Comparison of ENCODE assay signal across 8 cellular contexts in the genomic region with DNA sequence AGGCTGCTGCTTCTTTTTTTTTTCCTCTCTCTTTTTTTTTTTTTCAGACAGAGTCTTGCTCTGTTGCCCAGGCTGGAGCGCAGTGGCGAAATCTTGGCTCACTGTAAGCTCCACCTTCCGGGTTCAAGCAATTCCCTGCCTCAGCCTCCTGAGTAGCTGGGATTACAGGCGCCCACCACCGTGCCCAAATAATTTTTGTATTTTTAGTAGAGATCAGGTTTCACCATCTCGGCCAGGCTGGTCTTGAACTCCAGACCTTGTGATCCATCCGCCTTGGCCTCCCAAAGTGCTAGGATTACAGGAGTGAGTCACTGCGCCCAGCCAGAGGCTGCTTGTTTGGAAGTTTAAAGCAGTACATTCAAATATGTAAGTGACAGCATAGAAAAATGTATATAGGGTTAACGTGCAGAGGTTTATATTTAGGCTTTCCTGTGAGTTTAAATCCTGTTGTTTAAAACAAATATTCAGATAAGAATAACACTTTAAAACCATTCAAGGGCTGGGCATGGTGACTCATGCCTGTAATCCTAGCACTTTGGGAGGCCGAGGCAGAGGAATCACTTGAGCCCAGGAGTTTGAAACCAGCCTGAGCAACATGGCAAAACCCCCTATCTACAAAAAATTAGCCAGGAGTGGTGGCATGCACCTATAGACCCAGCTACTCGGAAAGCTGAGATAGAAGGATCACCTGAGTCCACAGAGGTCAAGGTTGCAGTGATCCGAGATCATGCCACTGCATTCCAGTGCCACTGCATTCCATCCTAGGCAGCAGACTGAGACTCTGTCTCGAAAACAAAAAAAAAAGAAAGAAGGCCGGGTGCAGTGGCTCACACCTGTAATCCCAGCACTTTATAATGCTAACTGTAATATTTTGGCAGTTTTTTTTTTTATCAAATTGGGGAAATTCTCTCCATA. TPM values are rescaled to one million over a fixed set of nuclear protein-coding genes. Genes with fewer than 3 reads are reported as not detected.
DNase-seq lines count a peak whose midpoint lies in the region; TF ChIP-seq lines count a peak whose summit lies in the region.
"Not testable (repeated sequence)": the region's sequence is repeated elsewhere in the genome, so short reads cannot be mapped to it uniquely, and the experiment has no call there.

No MANE protein-coding gene starts in this region.

- peaks cover 18% of the 10 kb centered on the region; the same call in 1 of the 2 replicates for H3K79me2 ChIP-seq in SK-N-SH (ENCODE audit: insufficient read depth)

- H3K4me1 ChIP-seq in SK-N-SH (ENCODE audit: control insufficient read depth in 1 of 2, insufficient read depth in 2 of 2, low read depth in 1 of 2, low read length in 1 of 2): peaks cover 0 to 15% of the 10 kb centered on the region in 2 experiments; a peak in 1 of 4 replicates

- H3K27me3 Mint-ChIP-seq in osteocyte (ENCODE audit: unreplicated experiment): not testable (repeated sequence)

- CTCF ChIA-PET in SK-N-SH (lab: Yijun Ruan, JAX): interaction anchor here (1.1 kb wide), 1 partner anchor 19 kb away, joined by 3 read pairs; no protein-coding TSS in a partner anchor

- not testable (repeated sequence) for H3K27me3 ChIP-seq in SK-N-SH (ENCODE audit: insufficient read depth); brain microvascular endothelial cell (replicated peaks)

- H3K4me2 ChIP-seq in SK-N-SH: not testable (repeated sequence)

- POLR2A ChIA-PET in SK-N-SH (lab: Yijun Ruan, JAX): not testable (repeated sequence)

- peaks cover 47% of the 10 kb centered on the region for H3K4me1 Mint-ChIP-seq in osteocyte (ENCODE audit: unreplicated experiment)

- peak overlapping the region; percentile 3; the same call in 1 of the 2 replicates for H2AFZ ChIP-seq in SK-N-SH (ENCODE audit: low read depth)

- 0 out of 4 replicates have a peak, but pooled peaks of 1 of the 2 experiments have one; percentile 17 for TF ChIP-seq EP300 in SK-N-SH (IDR thresholded peaks at IDR 0.05; ENCODE audit: borderline replicate concordance in 1 of 2, low read depth in 1 of 2, low read length in 1 of 2)

- H3K4me3 Mint-ChIP-seq in osteocyte (ENCODE audit: unreplicated experiment): not testable (repeated sequence)

- in situ Hi-C loops in ACHN (cut with HindIII; ENCODE audit: low pct_ligation_motif_present, low pct_unique_long_range_greater_than_20kb, low sequenced_read_pairs); brain microvascular endothelial cell (cut with HindIII; ENCODE audit: low pct_ligation_motif_present, low sequenced_read_pairs): not testable (repeated sequence)

- not testable (repeated sequence) for H3K36me3 ChIP-seq in SK-N-SH (replicated peaks in 1 of 2; ENCODE audit: control insufficient read depth in 1 of 2, insufficient read depth in 2 of 2, low read length in 1 of 2); brain microvascular endothelial cell (replicated peaks)

- H3K9ac ChIP-seq in SK-N-SH: not testable (repeated sequence)

- DNase-seq in ACHN: peak; percentile 27
- DNase-seq in HCEC 1CT: peak; percentile 91
- DNase-seq in MV-4-11 (lab: John Stamatoyannopoulos, UW): peak; percentile 14
- DNase-seq in SK-N-SH: not testable (repeated sequence)
- DNase-seq in brain microvascular endothelial cell: peak; percentile 70
- DNase-seq in fibroblast of gingiva (ENCODE audit: low read depth): peak; percentile 56
- peak; percentile 69 for DNase-seq in islet precursor cell
- peak; percentile 66 for DNase-seq in osteocyte (ENCODE audit: extremely low spot score, unreplicated experiment)

- TF ChIP-seq CTCF in SK-N-SH (IDR thresholded peaks at IDR 0.05); brain microvascular endothelial cell (IDR thresholded peaks at IDR 0.05; ENCODE audit: low read depth, low read length, missing control alignments); osteocyte (IDR thresholded peaks at IDR 0.05): not testable (repeated sequence)

- H3F3A ChIP-seq in SK-N-SH (replicated peaks; ENCODE audit: insufficient read depth): peaks cover 85% of the 10 kb centered on the region

- peak overlapping the region in 1 of 2 experiments; percentile 68; a peak in 2 of 4 replicates for H3K27ac ChIP-seq in SK-N-SH (ENCODE audit: low read depth in 2 of 2, low read length in 1 of 2)
- not testable (repeated sequence) for H3K27ac ChIP-seq in brain microvascular endothelial cell

- not testable (repeated sequence) for H4K20me1 ChIP-seq in SK-N-SH (ENCODE audit: insufficient read depth)

- peak overlapping the region; percentile 83 for H3K27ac Mint-ChIP-seq in osteocyte (ENCODE audit: unreplicated experiment)

- WGBS in SK-N-SH (ENCODE audit: low lambda C conversion rate): 54% methylated on average over 14 of the region's 14 CpGs

- not testable (repeated sequence) for H3K9me3 ChIP-seq in SK-N-SH

- not testable (repeated sequence) for H3K9me2 ChIP-seq in SK-N-SH

- not testable (repeated sequence) for TF ChIP-seq RAD21 in SK-N-SH (IDR thresholded peaks at IDR 0.05; ENCODE audit: low read length)

- not testable (repeated sequence) for H3K9me3 Mint-ChIP-seq in osteocyte (ENCODE audit: unreplicated experiment)

- not testable (repeated sequence) for H3K4me3 ChIP-seq in SK-N-SH (ENCODE audit: low read depth in 2 of 2, low read length in 1 of 2); brain microvascular endothelial cell (ENCODE audit: low read depth, low read length)

- not testable (repeated sequence) for H3K36me3 Mint-ChIP-seq in osteocyte (ENCODE audit: unreplicated experiment)

TF ChIP-seq in SK-N-SH, 30 proteins besides CTCF, POLR2A, EP300 and RAD21:
- peak; percentile 64 for TF ChIP-seq FOSL2 (IDR thresholded peaks at IDR 0.05; ENCODE audit: borderline replicate concordance, low read depth)
- peak; percentile 50; the same call in 1 of the 2 replicates for TF ChIP-seq JUND (IDR thresholded peaks at IDR 0.05)
- peak; percentile 17; the same call in 1 of the 2 replicates for TF ChIP-seq TCF12 (IDR thresholded peaks at IDR 0.05)

RNA-seq across cellular contexts. Expression of a gene that starts 6.0 kb away (rescaled TPM):
- polyA plus RNA-seq in SK-N-SH (2012; rRNA removed): 36.6 and 52.4 TPM in 2 replicates
- polyA plus RNA-seq in SK-N-SH (2012; cell fraction: cytosol; rRNA removed): 48.8 and 53.0 TPM in 2 replicates
- 45.2 and 104 TPM in 2 replicates for polyA plus RNA-seq in SK-N-SH (2012; cell fraction: nucleus; rRNA removed)
- total RNA-seq in osteocyte: 41.7 and 42.3 TPM in 2 replicates
